Comparison of ENCODE assay signal across 9 cellular contexts in genomic region chr5:159106193-159106568, GRCh38. TPM values are rescaled to one million over a fixed set of nuclear protein-coding genes. Genes with fewer than 3 reads are reported as not detected.
DNase-seq lines count a peak whose midpoint lies in the region; ATAC-seq and TF ChIP-seq lines count a peak whose summit lies in the region.
"Had no signal": no experiment of that assay in that cellular context is flagged by ENCODE, and none has a peak within 500 bp of the region (broad histone marks: within the 10 kb centered on the region; RNA-seq: fewer than 3 reads in every experiment).

No MANE protein-coding gene starts in this region.

- H3K4me3 ChIP-seq in muscle layer of colon (ENCODE audit: low read depth in 1 of 2, low read length in 2 of 2) = peak overlapping the region; percentile 24 to 61

- no peaks in the 10 kb centered on the region for H3K36me3 Mint-ChIP-seq in activated naive CD8-positive, alpha-beta T cell treated with anti-CD3 and anti-CD28 coated beads for 36 hours

- ATAC-seq in HG02852 (IDR thresholded peaks at IDR 0.05; ENCODE audit: unreplicated experiment) (peak; percentile 22), GM21360 (IDR thresholded peaks at IDR 0.05; ENCODE audit: unreplicated experiment) (no peak)

- H3K36me3 ChIP-seq in muscle layer of colon (ENCODE audit: insufficient read depth, low read length) = no peaks in the 10 kb centered on the region
- H3K36me3 ChIP-seq: upper lobe of left lung had no signal

- peaks cover 10% of the 10 kb centered on the region for H3K4me1 ChIP-seq in muscle layer of colon (ENCODE audit: insufficient read depth, low read length)

- H3K4me1 Mint-ChIP-seq in activated naive CD8-positive, alpha-beta T cell treated with anti-CD3 and anti-CD28 coated beads for 36 hours = peaks cover 19% of the 10 kb centered on the region

- no peak overlapping the region for H3K9ac ChIP-seq in muscle layer of colon (ENCODE audit: low read length)

- TF ChIP-seq CTCF in GM13976 (IDR thresholded peaks at IDR 0.05; ENCODE audit: borderline replicate concordance, control extremely low read depth, extremely low read depth, insufficient read depth, missing control alignments) = no peak

- DNase-seq in GM13976 (ENCODE audit: low spot score) (peak; percentile 50), AML-193 (lab: John Stamatoyannopoulos, UW) (no peak), H4 (ENCODE audit: low spot score) (no peak), NCI-H2171 (lab: John Stamatoyannopoulos, UW) (no peak)
- no peak for DNase-seq in activated naive CD8-positive, alpha-beta T cell treated with anti-CD3 and anti-CD28 coated beads for 36 hours

- peaks cover 43 to 50% of the 10 kb centered on the region in 2 donors for H3K27me3 ChIP-seq in muscle layer of colon (ENCODE audit: control insufficient read depth in 1 of 2, insufficient read depth in 2 of 2, low read length in 2 of 2)

- in situ Hi-C loops in GM13976 (cut with MboI; ENCODE audit: low sequenced_read_pairs, unreplicated experiment) = loop anchor here (5.0 to 25.0 kb wide), 4 partner anchors 221 to 1294 kb away; no protein-coding TSS in a partner anchor

- no peak overlapping the region for H3K27ac Mint-ChIP-seq in activated naive CD8-positive, alpha-beta T cell treated with anti-CD3 and anti-CD28 coated beads for 36 hours

- H3K4me3 Mint-ChIP-seq in activated naive CD8-positive, alpha-beta T cell treated with anti-CD3 and anti-CD28 coated beads for 36 hours = peak overlapping the region; percentile 27

- no peak overlapping the region for H3K27ac ChIP-seq in muscle layer of colon (ENCODE audit: low read depth, low read length)
- H3K27ac ChIP-seq: upper lobe of left lung had no signal

- H3K9me3 Mint-ChIP-seq in activated naive CD8-positive, alpha-beta T cell treated with anti-CD3 and anti-CD28 coated beads for 36 hours = no peaks in the 10 kb centered on the region

- peaks cover 70% of the 10 kb centered on the region for H3K27me3 Mint-ChIP-seq in activated naive CD8-positive, alpha-beta T cell treated with anti-CD3 and anti-CD28 coated beads for 36 hours

- no peaks in the 10 kb centered on the region for H3K9me3 ChIP-seq in muscle layer of colon (ENCODE audit: low read length)
- H3K9me3 ChIP-seq: upper lobe of left lung had no signal

RNA-seq across cellular contexts. Expression of gene EBF1, which starts 6.5 kb away (rescaled TPM):
- total RNA-seq in activated naive CD8-positive, alpha-beta T cell treated with anti-CD3 and anti-CD28 coated beads for 36 hours = under 1 TPM; 0.21 to 0.22 TPM
- total RNA-seq in H4 (2014; rRNA removed; shearing (Covaris generic)) = 1.9 and 3.0 TPM in 2 replicates
